In the genomic region with DNA sequence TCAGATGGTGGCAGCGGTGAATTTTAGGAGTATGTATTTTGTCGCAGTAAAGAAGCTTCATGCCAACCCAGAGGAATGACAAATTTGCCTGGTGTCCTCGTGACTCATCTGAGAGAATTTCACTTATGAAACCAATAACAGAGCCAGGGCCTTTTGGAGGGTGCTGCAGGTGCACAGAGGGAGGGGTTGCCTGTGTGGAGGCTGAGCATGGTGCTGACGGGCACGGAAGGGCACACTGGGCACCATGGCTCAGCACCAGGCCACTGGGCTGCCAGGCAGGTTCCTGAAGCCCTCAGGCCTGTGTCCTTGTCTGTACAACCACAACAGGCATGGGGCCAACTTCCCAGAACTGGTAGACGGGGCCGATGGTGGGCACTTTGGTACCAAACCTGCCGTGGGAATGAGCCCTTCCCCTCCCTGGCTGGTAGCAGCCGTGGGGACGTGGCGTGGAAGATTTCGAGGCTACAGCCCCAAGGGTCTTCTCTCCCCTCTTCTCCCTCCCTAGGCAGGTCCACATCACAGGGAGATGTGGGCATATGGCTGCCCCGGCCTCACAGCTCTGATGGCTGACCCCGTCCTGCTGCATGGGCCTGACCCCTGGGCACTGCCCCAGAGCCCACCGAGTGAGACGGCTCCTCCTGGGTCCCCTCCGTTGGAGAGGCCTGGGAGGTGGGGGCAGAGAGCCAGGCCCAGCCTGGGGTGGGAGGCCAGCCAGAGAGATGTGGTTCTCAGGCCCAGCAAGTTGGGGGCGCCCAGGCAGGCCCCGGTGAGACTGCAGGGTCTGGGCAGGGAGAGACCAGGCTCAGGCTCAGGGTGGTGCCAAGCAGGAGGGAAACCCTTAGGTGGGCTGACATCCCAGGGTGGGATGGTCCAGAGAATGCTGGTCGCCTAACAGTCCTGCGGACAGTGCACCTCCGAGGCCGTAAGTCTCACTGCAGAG, we compare ENCODE assay signal across 1 cellular context.
TF ChIP-seq lines count a peak whose summit lies in the region.

No MANE protein-coding gene starts in this region.

TF ChIP-seq in HepG2, 621 proteins besides CTCF, POLR2A, EP300 and RAD21:
- TF ChIP-seq MEIS1 (CRISPR knock-in tag; IDR thresholded peaks at IDR 0.05; ENCODE audit: borderline replicate concordance) (no peak), ASH2L (IDR thresholded peaks at IDR 0.05; ENCODE audit: insufficient read length, low read depth, low read length) (no peak), HOXA9 (CRISPR knock-in tag; IDR thresholded peaks at IDR 0.05; ENCODE audit: borderline replicate concordance) (no peak), TEAD2 (CRISPR knock-in tag; IDR thresholded peaks at IDR 0.05) (no peak), ZNF138 (CRISPR knock-in tag; IDR thresholded peaks at IDR 0.05; ENCODE audit: low read depth) (no peak), FOSL2 (CRISPR knock-in tag; IDR thresholded peaks at IDR 0.05) (no peak), NFE2 (CRISPR knock-in tag; IDR thresholded peaks at IDR 0.05) (no peak), RFX3 (CRISPR knock-in tag; IDR thresholded peaks at IDR 0.05) (no peak), ARID2 (CRISPR knock-in tag; IDR thresholded peaks at IDR 0.05; ENCODE audit: borderline replicate concordance) (no peak), ZNF382 (CRISPR knock-in tag; IDR thresholded peaks at IDR 0.05; ENCODE audit: borderline replicate concordance) (no peak), ZNF570 (CRISPR knock-in tag; IDR thresholded peaks at IDR 0.05; ENCODE audit: borderline replicate concordance) (no peak)
- TF ChIP-seq, protein P1, sequence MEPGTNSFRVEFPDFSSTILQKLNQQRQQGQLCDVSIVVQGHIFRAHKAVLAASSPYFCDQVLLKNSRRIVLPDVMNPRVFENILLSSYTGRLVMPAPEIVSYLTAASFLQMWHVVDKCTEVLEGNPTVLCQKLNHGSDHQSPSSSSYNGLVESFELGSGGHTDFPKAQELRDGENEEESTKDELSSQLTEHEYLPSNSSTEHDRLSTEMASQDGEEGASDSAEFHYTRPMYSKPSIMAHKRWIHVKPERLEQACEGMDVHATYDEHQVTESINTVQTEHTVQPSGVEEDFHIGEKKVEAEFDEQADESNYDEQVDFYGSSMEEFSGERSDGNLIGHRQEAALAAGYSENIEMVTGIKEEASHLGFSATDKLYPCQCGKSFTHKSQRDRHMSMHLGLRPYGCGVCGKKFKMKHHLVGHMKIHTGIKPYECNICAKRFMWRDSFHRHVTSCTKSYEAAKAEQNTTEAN (CRISPR knock-in tag; conservative IDR thresholded peaks at IDR 0.05) = no peak
- TF ChIP-seq, protein P2, sequence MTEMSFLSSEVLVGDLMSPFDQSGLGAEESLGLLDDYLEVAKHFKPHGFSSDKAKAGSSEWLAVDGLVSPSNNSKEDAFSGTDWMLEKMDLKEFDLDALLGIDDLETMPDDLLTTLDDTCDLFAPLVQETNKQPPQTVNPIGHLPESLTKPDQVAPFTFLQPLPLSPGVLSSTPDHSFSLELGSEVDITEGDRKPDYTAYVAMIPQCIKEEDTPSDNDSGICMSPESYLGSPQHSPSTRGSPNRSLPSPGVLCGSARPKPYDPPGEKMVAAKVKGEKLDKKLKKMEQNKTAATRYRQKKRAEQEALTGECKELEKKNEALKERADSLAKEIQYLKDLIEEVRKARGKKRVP (CRISPR knock-in tag; IDR thresholded peaks at IDR 0.05) = no peak
- TF ChIP-seq, protein P3, sequence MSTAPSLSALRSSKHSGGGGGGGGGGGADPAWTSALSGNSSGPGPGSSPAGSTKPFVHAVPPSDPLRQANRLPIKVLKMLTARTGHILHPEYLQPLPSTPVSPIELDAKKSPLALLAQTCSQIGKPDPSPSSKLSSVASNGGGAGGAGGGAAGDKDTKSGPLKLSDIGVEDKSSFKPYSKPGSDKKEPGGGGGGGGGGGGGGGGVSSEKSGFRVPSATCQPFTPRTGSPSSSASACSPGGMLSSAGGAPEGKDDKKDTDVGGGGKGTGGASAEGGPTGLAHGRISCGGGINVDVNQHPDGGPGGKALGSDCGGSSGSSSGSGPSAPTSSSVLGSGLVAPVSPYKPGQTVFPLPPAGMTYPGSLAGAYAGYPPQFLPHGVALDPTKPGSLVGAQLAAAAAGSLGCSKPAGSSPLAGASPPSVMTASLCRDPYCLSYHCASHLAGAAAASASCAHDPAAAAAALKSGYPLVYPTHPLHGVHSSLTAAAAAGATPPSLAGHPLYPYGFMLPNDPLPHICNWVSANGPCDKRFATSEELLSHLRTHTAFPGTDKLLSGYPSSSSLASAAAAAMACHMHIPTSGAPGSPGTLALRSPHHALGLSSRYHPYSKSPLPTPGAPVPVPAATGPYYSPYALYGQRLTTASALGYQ (CRISPR knock-in tag; IDR thresholded peaks at IDR 0.05) = no peak
- TF ChIP-seq, protein P4, sequence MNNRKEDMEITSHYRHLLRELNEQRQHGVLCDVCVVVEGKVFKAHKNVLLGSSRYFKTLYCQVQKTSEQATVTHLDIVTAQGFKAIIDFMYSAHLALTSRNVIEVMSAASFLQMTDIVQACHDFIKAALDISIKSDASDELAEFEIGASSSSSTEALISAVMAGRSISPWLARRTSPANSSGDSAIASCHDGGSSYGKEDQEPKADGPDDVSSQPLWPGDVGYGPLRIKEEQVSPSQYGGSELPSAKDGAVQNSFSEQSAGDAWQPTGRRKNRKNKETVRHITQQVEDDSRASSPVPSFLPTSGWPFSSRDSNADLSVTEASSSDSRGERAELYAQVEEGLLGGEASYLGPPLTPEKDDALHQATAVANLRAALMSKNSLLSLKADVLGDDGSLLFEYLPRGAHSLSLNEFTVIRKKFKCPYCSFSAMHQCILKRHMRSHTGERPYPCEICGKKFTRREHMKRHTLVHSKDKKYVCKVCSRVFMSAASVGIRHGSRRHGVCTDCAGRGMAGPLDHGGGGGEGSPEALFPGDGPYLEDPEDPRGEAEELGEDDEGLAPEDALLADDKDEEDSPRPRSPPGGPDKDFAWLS (CRISPR knock-in tag; IDR thresholded peaks at IDR 0.05; ENCODE audit: borderline replicate concordance) = no peak
- TF ChIP-seq, protein P5, sequence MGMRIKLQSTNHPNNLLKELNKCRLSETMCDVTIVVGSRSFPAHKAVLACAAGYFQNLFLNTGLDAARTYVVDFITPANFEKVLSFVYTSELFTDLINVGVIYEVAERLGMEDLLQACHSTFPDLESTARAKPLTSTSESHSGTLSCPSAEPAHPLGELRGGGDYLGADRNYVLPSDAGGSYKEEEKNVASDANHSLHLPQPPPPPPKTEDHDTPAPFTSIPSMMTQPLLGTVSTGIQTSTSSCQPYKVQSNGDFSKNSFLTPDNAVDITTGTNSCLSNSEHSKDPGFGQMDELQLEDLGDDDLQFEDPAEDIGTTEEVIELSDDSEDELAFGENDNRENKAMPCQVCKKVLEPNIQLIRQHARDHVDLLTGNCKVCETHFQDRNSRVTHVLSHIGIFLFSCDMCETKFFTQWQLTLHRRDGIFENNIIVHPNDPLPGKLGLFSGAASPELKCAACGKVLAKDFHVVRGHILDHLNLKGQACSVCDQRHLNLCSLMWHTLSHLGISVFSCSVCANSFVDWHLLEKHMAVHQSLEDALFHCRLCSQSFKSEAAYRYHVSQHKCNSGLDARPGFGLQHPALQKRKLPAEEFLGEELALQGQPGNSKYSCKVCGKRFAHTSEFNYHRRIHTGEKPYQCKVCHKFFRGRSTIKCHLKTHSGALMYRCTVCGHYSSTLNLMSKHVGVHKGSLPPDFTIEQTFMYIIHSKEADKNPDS (CRISPR knock-in tag; IDR thresholded peaks at IDR 0.05) = no peak
- TF ChIP-seq, protein P6, sequence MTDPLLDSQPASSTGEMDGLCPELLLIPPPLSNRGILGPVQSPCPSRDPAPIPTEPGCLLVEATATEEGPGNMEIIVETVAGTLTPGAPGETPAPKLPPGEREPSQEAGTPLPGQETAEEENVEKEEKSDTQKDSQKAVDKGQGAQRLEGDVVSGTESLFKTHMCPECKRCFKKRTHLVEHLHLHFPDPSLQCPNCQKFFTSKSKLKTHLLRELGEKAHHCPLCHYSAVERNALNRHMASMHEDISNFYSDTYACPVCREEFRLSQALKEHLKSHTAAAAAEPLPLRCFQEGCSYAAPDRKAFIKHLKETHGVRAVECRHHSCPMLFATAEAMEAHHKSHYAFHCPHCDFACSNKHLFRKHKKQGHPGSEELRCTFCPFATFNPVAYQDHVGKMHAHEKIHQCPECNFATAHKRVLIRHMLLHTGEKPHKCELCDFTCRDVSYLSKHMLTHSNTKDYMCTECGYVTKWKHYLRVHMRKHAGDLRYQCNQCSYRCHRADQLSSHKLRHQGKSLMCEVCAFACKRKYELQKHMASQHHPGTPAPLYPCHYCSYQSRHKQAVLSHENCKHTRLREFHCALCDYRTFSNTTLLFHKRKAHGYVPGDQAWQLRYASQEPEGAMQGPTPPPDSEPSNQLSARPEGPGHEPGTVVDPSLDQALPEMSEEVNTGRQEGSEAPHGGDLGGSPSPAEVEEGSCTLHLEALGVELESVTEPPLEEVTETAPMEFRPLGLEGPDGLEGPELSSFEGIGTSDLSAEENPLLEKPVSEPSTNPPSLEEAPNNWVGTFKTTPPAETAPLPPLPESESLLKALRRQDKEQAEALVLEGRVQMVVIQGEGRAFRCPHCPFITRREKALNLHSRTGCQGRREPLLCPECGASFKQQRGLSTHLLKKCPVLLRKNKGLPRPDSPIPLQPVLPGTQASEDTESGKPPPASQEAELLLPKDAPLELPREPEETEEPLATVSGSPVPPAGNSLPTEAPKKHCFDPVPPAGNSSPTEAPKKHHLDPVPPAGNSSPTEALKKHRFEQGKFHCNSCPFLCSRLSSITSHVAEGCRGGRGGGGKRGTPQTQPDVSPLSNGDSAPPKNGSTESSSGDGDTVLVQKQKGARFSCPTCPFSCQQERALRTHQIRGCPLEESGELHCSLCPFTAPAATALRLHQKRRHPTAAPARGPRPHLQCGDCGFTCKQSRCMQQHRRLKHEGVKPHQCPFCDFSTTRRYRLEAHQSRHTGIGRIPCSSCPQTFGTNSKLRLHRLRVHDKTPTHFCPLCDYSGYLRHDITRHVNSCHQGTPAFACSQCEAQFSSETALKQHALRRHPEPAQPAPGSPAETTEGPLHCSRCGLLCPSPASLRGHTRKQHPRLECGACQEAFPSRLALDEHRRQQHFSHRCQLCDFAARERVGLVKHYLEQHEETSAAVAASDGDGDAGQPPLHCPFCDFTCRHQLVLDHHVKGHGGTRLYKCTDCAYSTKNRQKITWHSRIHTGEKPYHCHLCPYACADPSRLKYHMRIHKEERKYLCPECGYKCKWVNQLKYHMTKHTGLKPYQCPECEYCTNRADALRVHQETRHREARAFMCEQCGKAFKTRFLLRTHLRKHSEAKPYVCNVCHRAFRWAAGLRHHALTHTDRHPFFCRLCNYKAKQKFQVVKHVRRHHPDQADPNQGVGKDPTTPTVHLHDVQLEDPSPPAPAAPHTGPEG (CRISPR knock-in tag; IDR thresholded peaks at IDR 0.05) = no peak
- TF ChIP-seq, protein P7, sequence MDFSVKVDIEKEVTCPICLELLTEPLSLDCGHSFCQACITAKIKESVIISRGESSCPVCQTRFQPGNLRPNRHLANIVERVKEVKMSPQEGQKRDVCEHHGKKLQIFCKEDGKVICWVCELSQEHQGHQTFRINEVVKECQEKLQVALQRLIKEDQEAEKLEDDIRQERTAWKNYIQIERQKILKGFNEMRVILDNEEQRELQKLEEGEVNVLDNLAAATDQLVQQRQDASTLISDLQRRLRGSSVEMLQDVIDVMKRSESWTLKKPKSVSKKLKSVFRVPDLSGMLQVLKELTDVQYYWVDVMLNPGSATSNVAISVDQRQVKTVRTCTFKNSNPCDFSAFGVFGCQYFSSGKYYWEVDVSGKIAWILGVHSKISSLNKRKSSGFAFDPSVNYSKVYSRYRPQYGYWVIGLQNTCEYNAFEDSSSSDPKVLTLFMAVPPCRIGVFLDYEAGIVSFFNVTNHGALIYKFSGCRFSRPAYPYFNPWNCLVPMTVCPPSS (IDR thresholded peaks at IDR 0.05) = no peak
- TF ChIP-seq, protein P8, sequence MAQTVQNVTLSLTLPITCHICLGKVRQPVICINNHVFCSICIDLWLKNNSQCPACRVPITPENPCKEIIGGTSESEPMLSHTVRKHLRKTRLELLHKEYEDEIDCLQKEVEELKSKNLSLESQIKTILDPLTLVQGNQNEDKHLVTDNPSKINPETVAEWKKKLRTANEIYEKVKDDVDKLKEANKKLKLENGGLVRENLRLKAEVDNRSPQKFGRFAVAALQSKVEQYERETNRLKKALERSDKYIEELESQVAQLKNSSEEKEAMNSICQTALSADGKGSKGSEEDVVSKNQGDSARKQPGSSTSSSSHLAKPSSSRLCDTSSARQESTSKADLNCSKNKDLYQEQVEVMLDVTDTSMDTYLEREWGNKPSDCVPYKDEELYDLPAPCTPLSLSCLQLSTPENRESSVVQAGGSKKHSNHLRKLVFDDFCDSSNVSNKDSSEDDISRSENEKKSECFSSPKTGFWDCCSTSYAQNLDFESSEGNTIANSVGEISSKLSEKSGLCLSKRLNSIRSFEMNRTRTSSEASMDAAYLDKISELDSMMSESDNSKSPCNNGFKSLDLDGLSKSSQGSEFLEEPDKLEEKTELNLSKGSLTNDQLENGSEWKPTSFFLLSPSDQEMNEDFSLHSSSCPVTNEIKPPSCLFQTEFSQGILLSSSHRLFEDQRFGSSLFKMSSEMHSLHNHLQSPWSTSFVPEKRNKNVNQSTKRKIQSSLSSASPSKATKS (CRISPR knock-in tag; IDR thresholded peaks at IDR 0.05) = no peak
